8 cellular contexts compared by ENCODE assay signal in genomic region chr9:34458967-34459355, GRCh38. TPM values are rescaled to one million over a fixed set of nuclear protein-coding genes. Genes with fewer than 3 reads are reported as not detected.
DNase-seq lines count a peak whose midpoint lies in the region; TF ChIP-seq lines count a peak whose summit lies in the region.
"Had no signal": no experiment of that assay in that cellular context is flagged by ENCODE, and none has a peak within 500 bp of the region (broad histone marks: within the 10 kb centered on the region; RNA-seq: fewer than 3 reads in every experiment).

No MANE protein-coding gene starts in this region.

- peak overlapping the region; percentile 52 for H3K4me3 ChIP-seq in HFF-Myc (replicated peaks; ENCODE audit: low read depth, low read length)
- peak overlapping the region; percentile 35 to 62 for H3K4me3 ChIP-seq in foreskin fibroblast (ENCODE audit: low read depth in 1 of 2, low read length in 2 of 2)
- peak overlapping the region; percentile 44 for H3K4me3 ChIP-seq in smooth muscle cell
- peak overlapping the region in 1 of 4 donors; percentile 95 for H3K4me3 ChIP-seq in adrenal gland

- H3K4me1 ChIP-seq in smooth muscle cell (ENCODE audit: low read depth): peaks cover 5% of the 10 kb centered on the region
- peaks cover 0 to 35% of the 10 kb centered on the region in 2 donors for H3K4me1 ChIP-seq in adrenal gland (replicated peaks in 1 of 2)

- H3K36me3 ChIP-seq in smooth muscle cell (ENCODE audit: low read depth) (no peaks in the 10 kb centered on the region), adrenal gland (replicated peaks in 1 of 2) (no peaks in the 10 kb centered on the region)

- H3K9ac ChIP-seq in smooth muscle cell (ENCODE audit: low read depth): no peak overlapping the region

- no peaks in the 10 kb centered on the region for H3F3A ChIP-seq in smooth muscle cell (ENCODE audit: low read depth)

- H3K27me3 ChIP-seq in smooth muscle cell (ENCODE audit: low read depth): no peaks in the 10 kb centered on the region
- H3K27me3 ChIP-seq in adrenal gland: no peaks in the 10 kb centered on the region

- H4K20me1 ChIP-seq in smooth muscle cell (ENCODE audit: low read depth): peaks cover 29% of the 10 kb centered on the region

- H2AFZ ChIP-seq in smooth muscle cell (ENCODE audit: low read depth): peak overlapping the region; percentile 80

- H3K27ac ChIP-seq in VCaP (peak overlapping the region; percentile 84; the same call in 1 of the 2 replicates), smooth muscle cell (ENCODE audit: low read depth) (no peak overlapping the region), adrenal gland (no peak overlapping the region)

- intact Hi-C loops in adrenal gland (cut with DNase I): no loop called here

- TF ChIP-seq POLR2A in adrenal gland (IDR thresholded peaks at IDR 0.05): no peak

- 35% methylated on average over 11 of the region's 11 CpGs for WGBS in smooth muscle cell (ENCODE audit: low lambda C conversion rate)
- WGBS in adrenal gland, 4 donors: 17 to 22% (median 18%) methylated on average over 11 of the region's 11 CpGs

- H3K9me3 ChIP-seq in smooth muscle cell (replicated peaks; ENCODE audit: low read depth): no peaks in the 10 kb centered on the region
- no peaks in the 10 kb centered on the region for H3K9me3 ChIP-seq in adrenal gland (replicated peaks in 1 of 3)

- TF ChIP-seq CTCF in HFF-Myc (IDR thresholded peaks at IDR 0.05; ENCODE audit: low read depth, low read length, missing control alignments): no peak
- no peak for TF ChIP-seq CTCF in VCaP (conservative IDR thresholded peaks at IDR 0.05)
- TF ChIP-seq CTCF in foreskin fibroblast (IDR thresholded peaks at IDR 0.05; ENCODE audit: low read depth, low read length): no peak
- TF ChIP-seq CTCF in smooth muscle cell (IDR thresholded peaks at IDR 0.05; ENCODE audit: borderline replicate concordance, insufficient read depth, poor library complexity, severe bottlenecking): no peak
- no peak for TF ChIP-seq CTCF in adrenal gland (IDR thresholded peaks at IDR 0.05)

- peak overlapping the region; percentile 85 for H3K4me2 ChIP-seq in smooth muscle cell

- no peak for DNase-seq in HFF-Myc (ENCODE audit: extremely low read depth, low read depth)
- no peak for DNase-seq in foreskin fibroblast
- DNase-seq in smooth muscle cell (lab: John Stamatoyannopoulos, UW; ENCODE audit: unreplicated experiment): no peak
- no peak for DNase-seq in NCI-H2171 (lab: John Stamatoyannopoulos, UW)
- no peak for DNase-seq in adrenal gland
- no peak for DNase-seq in H4 (ENCODE audit: low spot score)

- peaks cover 39% of the 10 kb centered on the region for H3K79me2 ChIP-seq in smooth muscle cell (ENCODE audit: low read depth)

RNA-seq across cellular contexts. Expression of gene DNAI1, which starts 0.4 kb away (rescaled TPM):
- total RNA-seq in smooth muscle cell: 0.13 TPM in 1 of 2 replicates, not detected in the other
- 0.31 TPM in 1 of 2 replicates, not detected in the other for polyA plus RNA-seq in smooth muscle cell
- under 1 TPM in 1 of 8 donors, not detected in 7; 0.28 TPM for total RNA-seq in adrenal gland
- 1 to 10 TPM in 1 of 3 donors, under 1 TPM in 2; 0.07 to 1.4 (median 0.30) TPM for polyA plus RNA-seq in adrenal gland
- 0.04 and 0.27 TPM in 2 replicates for total RNA-seq in H4 (2014; rRNA removed; shearing (Covaris generic))
- total RNA-seq: mesenteric fat pad had no signal

RNA-seq across cellular contexts. Expression of gene FAM219A, which starts 0.6 kb away (rescaled TPM):
- total RNA-seq in smooth muscle cell: 13.3 and 21.0 TPM in 2 replicates
- 29.4 and 29.5 TPM in 2 replicates for polyA plus RNA-seq in smooth muscle cell
- 10 to 100 TPM in 7 of 8 donors, 1 to 10 TPM in 1; 7.6 to 26.9 (median 14.4) TPM for total RNA-seq in adrenal gland
- polyA plus RNA-seq in adrenal gland: 10 to 100 TPM in 2 of 3 donors, 1 to 10 TPM in 1; 7.8 to 15.1 (median 14.7) TPM
- total RNA-seq in H4 (2014; rRNA removed; shearing (Covaris generic)): 13.6 and 17.9 TPM in 2 replicates
